ENCODE assay signal across 22 cellular contexts in genomic region chr6:119603501-119603900, GRCh38.
DNase-seq lines count a peak whose midpoint lies in the region; ATAC-seq, FAIRE-seq and TF ChIP-seq lines count a peak whose summit lies in the region.
"Had no signal": no experiment of that assay in that cellular context is flagged by ENCODE, and none has a peak within 500 bp of the region (broad histone marks: within the 10 kb centered on the region; RNA-seq: fewer than 3 reads in every experiment).

No MANE protein-coding gene starts in this region.

- dilution Hi-C loops in mammary epithelial cell (cut with HindIII; ENCODE audit: low sequenced_read_pairs) (no loop called here), keratinocyte (cut with MboI; ENCODE audit: extremely low pct_ligation_motif_present, low sequenced_read_pairs) (no loop called here)

- no peaks in the 10 kb centered on the region for H4K20me1 ChIP-seq in mammary epithelial cell (ENCODE audit: insufficient read depth, low read length)
- no peaks in the 10 kb centered on the region for H4K20me1 ChIP-seq in keratinocyte (ENCODE audit: control insufficient read depth, extremely low read depth, insufficient read depth, low read length)

- H3K9me3 Mint-ChIP-seq in MCF 10A (ENCODE audit: unreplicated experiment): no peaks in the 10 kb centered on the region
- no peaks in the 10 kb centered on the region for H3K9me3 Mint-ChIP-seq in activated naive CD4-positive, alpha-beta T cell treated with anti-CD3 and anti-CD28 coated beads, Interleukin-2, amount 50 U/mL, for 72 hours
- H3K9me3 Mint-ChIP-seq: CD4-positive, alpha-beta memory T cell; GM23338; H9 had no signal

- no peaks in the 10 kb centered on the region for H3K9me3 ChIP-seq in mammary epithelial cell (replicated peaks; ENCODE audit: insufficient read depth, low read length)
- H3K9me3 ChIP-seq in T-helper 17 cell (ENCODE audit: control insufficient read depth, low read length, poor library complexity, severe bottlenecking): no peaks in the 10 kb centered on the region
- no peaks in the 10 kb centered on the region for H3K9me3 ChIP-seq in keratinocyte (ENCODE audit: control insufficient read depth, low read depth, low read length)
- H3K9me3 ChIP-seq: BE2C had no signal

- CTCF ChIA-PET in mammary epithelial cell (lab: Charles Lee; ENCODE audit: low non-redundant PET): interaction anchor here (0.6 kb wide), 1 partner anchor 65 kb away, joined by 3 read pairs; no protein-coding TSS in a partner anchor
- CTCF ChIA-PET in MCF 10A (lab: Yijun Ruan, JAX): interaction anchor here (0.8 to 1.5 kb wide), 3 partner anchors 12 to 270 kb away, joined by 3 to 8 read pairs (median 4); no protein-coding TSS in a partner anchor

- no peak for TF ChIP-seq CTCF in mammary epithelial cell (conservative IDR thresholded peaks at IDR 0.05 in 1 of 2, IDR thresholded peaks at IDR 0.05 in 1 of 2; ENCODE audit: extremely low read depth in 1 of 2, insufficient read depth in 1 of 2, low read depth in 1 of 2, low read length in 2 of 2)
- no peak for TF ChIP-seq CTCF in MCF 10A (IDR thresholded peaks at IDR 0.05; ENCODE audit: unreplicated experiment)
- TF ChIP-seq CTCF in keratinocyte (optimal IDR thresholded peaks at IDR 0.05 in 1 of 3, IDR thresholded peaks at IDR 0.05 in 1 of 3, conservative IDR thresholded peaks at IDR 0.05 in 1 of 3; ENCODE audit: extremely low read depth in 1 of 3, insufficient read depth in 2 of 3, low read length in 3 of 3): no peak

- intact Hi-C loops in mammary epithelial cell (cut with micrococcal nuclease): no loop called here
- intact Hi-C loops in MCF 10A (cut with micrococcal nuclease): no loop called here

- peak overlapping the region; percentile 56 for H3K27ac ChIP-seq in mammary epithelial cell (ENCODE audit: insufficient read depth, low read depth, low read length)
- H3K27ac ChIP-seq in keratinocyte (ENCODE audit: control insufficient read depth, insufficient read depth, low read length): peak overlapping the region; percentile 82
- H3K27ac ChIP-seq: C4-2B had no signal

- in situ Hi-C loops in mammary epithelial cell (cut with MboI; ENCODE audit: low sequenced_read_pairs in 2 of 2): no loop called here

- H3K4me1 ChIP-seq in mammary epithelial cell (ENCODE audit: insufficient read depth, low read length): peaks cover 22% of the 10 kb centered on the region
- peaks cover 28% of the 10 kb centered on the region for H3K4me1 ChIP-seq in keratinocyte (ENCODE audit: control insufficient read depth, extremely low read depth, insufficient read depth, low read length)
- H3K4me1 ChIP-seq: BE2C had no signal

- POLR2A ChIA-PET in MCF 10A (lab: Yijun Ruan, JAX): interaction anchor here (0.7 to 1.4 kb wide), 5 partner anchors 9 to 591 kb away, joined by 3 to 4 read pairs (median 3); no protein-coding TSS in a partner anchor

- DNase-seq in mammary epithelial cell: no peak
- DNase-seq in MCF 10A (ENCODE audit: unreplicated experiment): no peak
- DNase-seq in T-helper 17 cell: no peak
- DNase-seq in keratinocyte (ENCODE audit: low read depth, low spot score): no peak
- no peak for DNase-seq in stimulated activated naive CD8-positive, alpha-beta T cell treated with anti-CD3 and anti-CD28 coated beads, Interleukin-15, Interleukin-2, amounts not matched to agents 100 U/mL and 50 U/mL, for 24 hours
- DNase-seq in activated naive CD4-positive, alpha-beta T cell treated with anti-CD3 and anti-CD28 coated beads, Interleukin-2, amount 50 U/mL, for 72 hours (ENCODE audit: low spot score in 2 of 2): no peak
- no peak for DNase-seq in stimulated activated CD4-positive, alpha-beta T cell treated with anti-CD3 and anti-CD28 coated beads, Interleukin-12 subunit alpha, Interleukin-12 subunit beta, amount 100 ng/mL, for 4 hours
- DNase-seq: 8988T, ACHN, BE2C, COR-L47, DMS153, DMS79 treated with DMSO at 0.1 percent for 48 hours, EL, H9, IMR-90 had no signal

- no peaks in the 10 kb centered on the region for H3K9me1 ChIP-seq in keratinocyte (ENCODE audit: control insufficient read depth, extremely low read depth, insufficient read depth, low read length)

- WGBS in mammary epithelial cell (ENCODE audit: low coverage, missing lambda C conversion rate): 91% methylated on average over 5 of the region's 5 CpGs

- no peak for ATAC-seq in T-helper 17 cell
- ATAC-seq in stimulated activated naive CD8-positive, alpha-beta T cell treated with anti-CD3 and anti-CD28 coated beads, Interleukin-15, Interleukin-2, amounts not matched to agents 100 U/mL and 50 U/mL, for 24 hours: no peak
- no peak for ATAC-seq in activated naive CD4-positive, alpha-beta T cell treated with anti-CD3 and anti-CD28 coated beads, Interleukin-2, amount 50 U/mL, for 72 hours
- ATAC-seq: GM23338 had no signal

- H2AFZ ChIP-seq in mammary epithelial cell (ENCODE audit: low read depth, low read length) (no peak overlapping the region), keratinocyte (ENCODE audit: control insufficient read depth, low read length) (peak overlapping the region; percentile 32)
- H2AFZ ChIP-seq: GM23338 had no signal

- H3K4me1 Mint-ChIP-seq in MCF 10A (ENCODE audit: insufficient read depth, unreplicated experiment) (peaks cover 13% of the 10 kb centered on the region), T-helper 17 cell (no peaks in the 10 kb centered on the region)
- H3K4me1 Mint-ChIP-seq: CD4-positive, alpha-beta memory T cell; GM23338; H9 had no signal

- H3K27me3 Mint-ChIP-seq in MCF 10A (ENCODE audit: insufficient read depth, unreplicated experiment) (no peaks in the 10 kb centered on the region), T-helper 17 cell (peaks cover 4% of the 10 kb centered on the region)

- no peak for FAIRE-seq in keratinocyte (lab: Jason Lieb, UNC)
- FAIRE-seq: D721Med, G401.6, GM12891 had no signal

- H3K4me3 ChIP-seq in mammary epithelial cell (replicated peaks in 1 of 3; ENCODE audit: insufficient read depth in 1 of 3, low read depth in 2 of 3, low read length in 3 of 3) (no peak overlapping the region), keratinocyte (ENCODE audit: control insufficient read depth in 2 of 3, extremely low read depth in 1 of 3, insufficient read depth in 2 of 3, low read depth in 1 of 3, low read length in 3 of 3) (peak overlapping the region in 1 of 3 experiments; percentile 4)
- H3K4me3 ChIP-seq: GM23338 had no signal

- BruUV-seq in mammary epithelial cell (replicated peaks; lab: Mats Ljungman, UMichigan) (no TSS peak), MCF 10A (replicated peaks; lab: Mats Ljungman, UMichigan) (no TSS peak)

- H3K36me3 ChIP-seq in mammary epithelial cell (ENCODE audit: insufficient read depth, low read length) (no peaks in the 10 kb centered on the region), keratinocyte (ENCODE audit: control insufficient read depth in 2 of 2, extremely low read depth in 1 of 2, insufficient read depth in 2 of 2, low read length in 2 of 2) (no peaks in the 10 kb centered on the region)
- H3K36me3 ChIP-seq: BE2C had no signal

- H3K36me3 Mint-ChIP-seq in MCF 10A (ENCODE audit: insufficient read depth, unreplicated experiment) (no peaks in the 10 kb centered on the region), T-helper 17 cell (ENCODE audit: low read depth) (no peaks in the 10 kb centered on the region)
- H3K36me3 Mint-ChIP-seq in activated naive CD4-positive, alpha-beta T cell treated with anti-CD3 and anti-CD28 coated beads, Interleukin-2, amount 50 U/mL, for 72 hours: no peaks in the 10 kb centered on the region
- H3K36me3 Mint-ChIP-seq: CD4-positive, alpha-beta memory T cell had no signal

- H3K4me3 Mint-ChIP-seq in MCF 10A (ENCODE audit: unreplicated experiment) (no peak overlapping the region), T-helper 17 cell (no peak overlapping the region)
- H3K4me3 Mint-ChIP-seq: CD4-positive, alpha-beta memory T cell; GM23338; H9 had no signal

- no peak overlapping the region for H3K27ac Mint-ChIP-seq in MCF 10A (ENCODE audit: low read depth, unreplicated experiment)
- peak overlapping the region; percentile 41 for H3K27ac Mint-ChIP-seq in T-helper 17 cell
- no peak overlapping the region for H3K27ac Mint-ChIP-seq in activated naive CD4-positive, alpha-beta T cell treated with anti-CD3 and anti-CD28 coated beads, Interleukin-2, amount 50 U/mL, for 72 hours
- H3K27ac Mint-ChIP-seq: CD4-positive, alpha-beta memory T cell; GM23338 had no signal

- no peaks in the 10 kb centered on the region for H3K79me2 ChIP-seq in mammary epithelial cell (ENCODE audit: insufficient read depth, low read length)
- no peaks in the 10 kb centered on the region for H3K79me2 ChIP-seq in keratinocyte (ENCODE audit: control insufficient read depth, insufficient read depth, low read length)

- no peak overlapping the region for H3K9ac ChIP-seq in mammary epithelial cell (ENCODE audit: insufficient read depth, low read length)
- H3K9ac ChIP-seq in keratinocyte (ENCODE audit: control insufficient read depth, extremely low read depth, insufficient read depth, low read length): no peak overlapping the region

- no peak overlapping the region for H3K4me2 ChIP-seq in mammary epithelial cell (ENCODE audit: insufficient read depth, low read depth, low read length)
- no peak overlapping the region for H3K4me2 ChIP-seq in keratinocyte (ENCODE audit: control insufficient read depth, extremely low read depth, insufficient read depth, low read depth, low read length)
- H3K4me2 ChIP-seq: GM23338 had no signal

- H3K27me3 ChIP-seq in mammary epithelial cell (ENCODE audit: insufficient read depth, low read length) (no peaks in the 10 kb centered on the region), keratinocyte (ENCODE audit: control insufficient read depth, extremely low read depth, insufficient read depth, low read length) (no peaks in the 10 kb centered on the region)
- H3K27me3 ChIP-seq: BE2C had no signal
